Comparison of ENCODE assay signal across 2 cellular contexts in the genomic region with DNA sequence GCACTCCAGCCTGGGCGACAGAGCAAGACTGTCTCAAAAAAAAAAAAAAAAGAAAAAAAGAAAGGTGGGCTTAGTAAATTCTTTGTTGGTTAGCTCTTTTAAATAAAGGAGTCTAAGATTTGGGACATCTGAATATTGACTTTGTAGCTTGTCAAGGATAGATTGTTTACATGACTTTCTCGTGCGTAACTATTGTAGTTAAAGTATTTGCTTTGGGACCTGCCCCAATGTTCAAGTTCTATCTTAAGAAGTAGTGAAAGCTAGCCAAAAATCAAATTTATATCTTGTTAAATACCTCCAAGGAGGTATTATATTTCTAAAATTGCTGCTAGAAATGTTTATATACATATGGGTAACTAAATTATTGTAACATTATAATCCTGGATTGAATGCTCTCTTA.
TF ChIP-seq lines count a peak whose summit lies in the region.

No MANE protein-coding gene starts in this region.

TF ChIP-seq in HepG2, 621 proteins besides CTCF, POLR2A, EP300 and RAD21:
- no peak for TF ChIP-seq HNRNPH1 (optimal IDR thresholded peaks at IDR 0.05; ENCODE audit: low read depth, low read length)
- TF ChIP-seq SSRP1 (CRISPR knock-in tag; IDR thresholded peaks at IDR 0.05): no peak
- no peak for TF ChIP-seq RBM22 (optimal IDR thresholded peaks at IDR 0.05; ENCODE audit: low read length)
- TF ChIP-seq MAFF (IDR thresholded peaks at IDR 0.05; ENCODE audit: low read depth, low read length): no peak
- no peak for TF ChIP-seq ZFP41 (CRISPR knock-in tag; IDR thresholded peaks at IDR 0.05; ENCODE audit: borderline replicate concordance)
- no peak for TF ChIP-seq ARNT (IDR thresholded peaks at IDR 0.05)
- TF ChIP-seq FIP1L1 (IDR thresholded peaks at IDR 0.05; ENCODE audit: borderline replicate concordance, insufficient read depth, low read depth, low read length): no peak
- TF ChIP-seq, protein P1, sequence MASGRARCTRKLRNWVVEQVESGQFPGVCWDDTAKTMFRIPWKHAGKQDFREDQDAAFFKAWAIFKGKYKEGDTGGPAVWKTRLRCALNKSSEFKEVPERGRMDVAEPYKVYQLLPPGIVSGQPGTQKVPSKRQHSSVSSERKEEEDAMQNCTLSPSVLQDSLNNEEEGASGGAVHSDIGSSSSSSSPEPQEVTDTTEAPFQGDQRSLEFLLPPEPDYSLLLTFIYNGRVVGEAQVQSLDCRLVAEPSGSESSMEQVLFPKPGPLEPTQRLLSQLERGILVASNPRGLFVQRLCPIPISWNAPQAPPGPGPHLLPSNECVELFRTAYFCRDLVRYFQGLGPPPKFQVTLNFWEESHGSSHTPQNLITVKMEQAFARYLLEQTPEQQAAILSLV (CRISPR knock-in tag; IDR thresholded peaks at IDR 0.05; ENCODE audit: borderline replicate concordance): no peak
- no peak for TF ChIP-seq TSC22D2 (CRISPR knock-in tag; IDR thresholded peaks at IDR 0.05; ENCODE audit: borderline replicate concordance)
- no peak for TF ChIP-seq HOXD1 (CRISPR knock-in tag; IDR thresholded peaks at IDR 0.05)
- no peak for TF ChIP-seq THAP11 (CRISPR knock-in tag; IDR thresholded peaks at IDR 0.05)
- no peak for TF ChIP-seq NFYC (CRISPR knock-in tag; IDR thresholded peaks at IDR 0.05)
- TF ChIP-seq FOSL2 (CRISPR knock-in tag; IDR thresholded peaks at IDR 0.05): no peak
- no peak for TF ChIP-seq PHF20 (CRISPR knock-in tag; IDR thresholded peaks at IDR 0.05)
- TF ChIP-seq SMARCC2 (IDR thresholded peaks at IDR 0.05): no peak
- TF ChIP-seq ZNF678 (CRISPR knock-in tag; IDR thresholded peaks at IDR 0.05): no peak

TF ChIP-seq in WTC11, 78 proteins besides CTCF, POLR2A, EP300 and RAD21:
- TF ChIP-seq IRF2 (CRISPR knock-in tag; IDR thresholded peaks at IDR 0.05; ENCODE audit: borderline replicate concordance, low read depth) (no peak), GRHL2 (CRISPR knock-in tag; IDR thresholded peaks at IDR 0.05; ENCODE audit: insufficient replicate concordance, severe bottlenecking) (no peak), EMX1 (CRISPR knock-in tag; IDR thresholded peaks at IDR 0.05) (no peak)
- TF ChIP-seq, protein P2, sequence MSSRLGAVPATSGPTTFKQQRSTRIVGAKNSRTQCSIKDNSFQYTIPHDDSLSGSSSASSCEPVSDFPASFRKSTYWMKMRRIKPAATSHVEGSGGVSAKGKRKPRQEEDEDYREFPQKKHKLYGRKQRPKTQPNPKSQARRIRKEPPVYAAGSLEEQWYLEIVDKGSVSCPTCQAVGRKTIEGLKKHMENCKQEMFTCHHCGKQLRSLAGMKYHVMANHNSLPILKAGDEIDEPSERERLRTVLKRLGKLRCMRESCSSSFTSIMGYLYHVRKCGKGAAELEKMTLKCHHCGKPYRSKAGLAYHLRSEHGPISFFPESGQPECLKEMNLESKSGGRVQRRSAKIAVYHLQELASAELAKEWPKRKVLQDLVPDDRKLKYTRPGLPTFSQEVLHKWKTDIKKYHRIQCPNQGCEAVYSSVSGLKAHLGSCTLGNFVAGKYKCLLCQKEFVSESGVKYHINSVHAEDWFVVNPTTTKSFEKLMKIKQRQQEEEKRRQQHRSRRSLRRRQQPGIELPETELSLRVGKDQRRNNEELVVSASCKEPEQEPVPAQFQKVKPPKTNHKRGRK (CRISPR knock-in tag; IDR thresholded peaks at IDR 0.05; ENCODE audit: borderline replicate concordance): no peak
